ENCODE assay signal across 1 cellular context in the genomic region with DNA sequence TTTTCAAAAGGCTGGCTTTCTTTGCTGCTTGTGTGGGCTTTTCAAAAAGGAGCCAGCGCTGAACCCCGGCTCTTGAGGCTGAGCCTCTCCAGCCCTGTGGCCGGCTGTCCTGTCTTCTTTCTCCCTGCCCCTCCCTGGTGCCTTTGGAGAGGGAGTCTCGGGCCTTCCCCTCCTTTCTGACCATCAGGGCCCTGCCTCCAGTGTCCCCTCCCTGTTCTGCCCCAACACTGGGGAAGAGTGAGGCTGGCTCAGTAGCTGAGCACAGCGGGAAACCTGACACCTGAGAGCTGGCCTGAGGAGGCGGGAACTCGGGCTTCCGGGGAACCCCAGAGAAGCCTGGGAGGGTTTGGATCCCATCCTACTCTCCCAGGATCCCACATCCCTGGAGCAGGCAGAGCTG.
TF ChIP-seq lines count a peak whose summit lies in the region.

No MANE protein-coding gene starts in this region.

TF ChIP-seq in K562, 482 proteins besides CTCF, POLR2A, EP300 and RAD21:
- TF ChIP-seq, protein P1, sequence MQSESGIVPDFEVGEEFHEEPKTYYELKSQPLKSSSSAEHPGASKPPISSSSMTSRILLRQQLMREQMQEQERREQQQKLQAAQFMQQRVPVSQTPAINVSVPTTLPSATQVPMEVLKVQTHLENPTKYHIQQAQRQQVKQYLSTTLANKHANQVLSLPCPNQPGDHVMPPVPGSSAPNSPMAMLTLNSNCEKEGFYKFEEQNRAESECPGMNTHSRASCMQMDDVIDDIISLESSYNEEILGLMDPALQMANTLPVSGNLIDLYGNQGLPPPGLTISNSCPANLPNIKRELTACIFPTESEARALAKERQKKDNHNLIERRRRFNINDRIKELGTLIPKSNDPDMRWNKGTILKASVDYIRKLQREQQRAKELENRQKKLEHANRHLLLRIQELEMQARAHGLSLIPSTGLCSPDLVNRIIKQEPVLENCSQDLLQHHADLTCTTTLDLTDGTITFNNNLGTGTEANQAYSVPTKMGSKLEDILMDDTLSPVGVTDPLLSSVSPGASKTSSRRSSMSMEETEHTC (IDR thresholded peaks at IDR 0.05), result no peak
- TF ChIP-seq L3MBTL2 (IDR thresholded peaks at IDR 0.05), result peak; percentile 62
- 0 out of 2 replicates have a peak, but pooled peaks have one; percentile 22 for TF ChIP-seq POLR2G (IDR thresholded peaks at IDR 0.05; ENCODE audit: low read depth, low read length)
- peak; percentile 20; the same call in 1 of the 2 replicates for TF ChIP-seq ETV1 (tag; conservative IDR thresholded peaks at IDR 0.05; ENCODE audit: low read depth)
TF ChIP-seq in K562: peak in this region for 3.
